Comparison of ENCODE assay signal across 17 cellular contexts in genomic region chr19:18309525-18310064, GRCh38. TPM values are rescaled to one million over a fixed set of nuclear protein-coding genes. Genes with fewer than 3 reads are reported as not detected.
DNase-seq lines count a peak whose midpoint lies in the region; ATAC-seq, FAIRE-seq and TF ChIP-seq lines count a peak whose summit lies in the region.
"Had no signal": no experiment of that assay in that cellular context is flagged by ENCODE, and none has a peak within 500 bp of the region (broad histone marks: within the 10 kb centered on the region; RNA-seq: fewer than 3 reads in every experiment).

No MANE protein-coding gene starts in this region.

- H3K9me3 ChIP-seq in right cardiac atrium (ENCODE audit: control insufficient read depth, low read length) (no peaks in the 10 kb centered on the region), duodenal mucosa (ENCODE audit: control insufficient read depth in 1 of 2, low read length in 2 of 2) (no peaks in the 10 kb centered on the region), trophoblast cell (ENCODE audit: insufficient read depth, low read depth, low read length) (no peaks in the 10 kb centered on the region)
- H3K9me3 ChIP-seq: SJCRH30 had no signal

- ATAC-seq in right cardiac atrium = no peak
- no peak for ATAC-seq in Right ventricle myocardium inferior

- H4K12ac ChIP-seq in trophoblast cell (ENCODE audit: low read depth, low read length) = no peak overlapping the region

- no peak overlapping the region for H2AFZ ChIP-seq in trophoblast cell (ENCODE audit: insufficient read depth, low read length, poor library complexity)

- H4K91ac ChIP-seq in trophoblast cell (ENCODE audit: low read depth, low read length) = no peak overlapping the region

- H3K23ac ChIP-seq in trophoblast cell (ENCODE audit: low read length) = no peak overlapping the region

- no peak overlapping the region for H3K14ac ChIP-seq in trophoblast cell (ENCODE audit: low read length)

- in situ Hi-C loops in GM18951 (cut with MboI; ENCODE audit: low sequenced_read_pairs, unreplicated experiment) = no loop called here

- H3K4me2 ChIP-seq in trophoblast cell (ENCODE audit: low read length) = no peak overlapping the region

- H3K4me3 ChIP-seq in right cardiac atrium (ENCODE audit: low read length) (no peak overlapping the region), duodenal mucosa (ENCODE audit: low read depth in 1 of 2, low read length in 2 of 2) (no peak overlapping the region), trophoblast cell (ENCODE audit: low read depth, low read length) (no peak overlapping the region)
- H3K4me3 ChIP-seq: SJCRH30 had no signal

- H3K79me1 ChIP-seq in trophoblast cell (ENCODE audit: low read length) = peaks cover 9% of the 10 kb centered on the region

- 93% methylated on average over 33 of the region's 33 CpGs for WGBS in right cardiac atrium
- WGBS in trophoblast cell (ENCODE audit: extremely low coverage, insufficient coverage, insufficient read length) = no CpG with 5 or more reads among the region's 33 CpGs

- H4K8ac ChIP-seq in trophoblast cell (ENCODE audit: low read depth, low read length) = no peak overlapping the region

- no peak overlapping the region for H2BK120ac ChIP-seq in trophoblast cell (ENCODE audit: insufficient read depth, low read length, poor library complexity)

- H3K36me3 ChIP-seq in duodenal mucosa (ENCODE audit: control insufficient read depth in 1 of 2, insufficient read depth in 2 of 2, low read length in 2 of 2) = peaks cover 9 to 44% of the 10 kb centered on the region in 2 donors
- peaks cover 79% of the 10 kb centered on the region in 2 experiments for H3K36me3 ChIP-seq in trophoblast cell (ENCODE audit: control insufficient read depth in 1 of 2, insufficient read depth in 2 of 2, low read length in 2 of 2)

- no peak overlapping the region for H2BK5ac ChIP-seq in trophoblast cell (ENCODE audit: low read depth, low read length, poor library complexity)

- peaks cover 2% of the 10 kb centered on the region for H3K79me2 ChIP-seq in trophoblast cell (ENCODE audit: control insufficient read depth, insufficient read depth, low read length, poor library complexity)

- peak overlapping the region; percentile 38 to 60 for H3K9ac ChIP-seq in duodenal mucosa (ENCODE audit: low read depth in 1 of 2, low read length in 2 of 2)
- H3K9ac ChIP-seq in trophoblast cell (ENCODE audit: low read length) = no peak overlapping the region

- intact Hi-C loops in right cardiac atrium (cut with DNase I) (no loop called here), Right ventricle myocardium inferior (cut with DNase I) (no loop called here)

- H2BK12ac ChIP-seq in trophoblast cell (ENCODE audit: low read length) = no peak overlapping the region

- TF ChIP-seq POLR2A in GM18951 (IDR thresholded peaks at IDR 0.05; ENCODE audit: extremely low read depth, insufficient read depth, insufficient read length) = peak; percentile 20

- peak in 2 of 3 donors; percentile 33 to 55 for DNase-seq in right cardiac atrium
- DNase-seq in Right ventricle myocardium inferior (ENCODE audit: missing footprints) = no peak
- no peak for DNase-seq in COR-L47 (lab: John Stamatoyannopoulos, UW)
- DNase-seq in trophoblast cell = no peak
- DNase-seq in GM19239 (ENCODE audit: insufficient read length, low spot score) = no peak
- DNase-seq: Calu3; NCI-H1417 treated with DMSO at 0.1 percent for 48 hours; NCI-H1930; NCI-H446; NK-92 treated with Interleukin-12 subunit alpha and Interleukin-12 subunit beta, amount 100 ng/mL, for 24 hours; OCI-M1; RPMI8226; SJCRH30 had no signal

- H3K27ac ChIP-seq in right cardiac atrium (ENCODE audit: low read length) (no peak overlapping the region), duodenal mucosa (ENCODE audit: low read depth, low read length) (peak overlapping the region; percentile 73), trophoblast cell (ENCODE audit: low read depth, low read length) (no peak overlapping the region)
- H3K27ac ChIP-seq: SJCRH30 had no signal

- H3K27me3 ChIP-seq in right cardiac atrium (ENCODE audit: control insufficient read depth, insufficient read depth) (no peaks in the 10 kb centered on the region), duodenal mucosa (ENCODE audit: control insufficient read depth in 1 of 2, insufficient read depth in 2 of 2, low read length in 2 of 2) (no peaks in the 10 kb centered on the region), trophoblast cell (ENCODE audit: insufficient read depth, low read length) (no peaks in the 10 kb centered on the region)
- H3K27me3 ChIP-seq: SJCRH30 had no signal

- H3K4me1 ChIP-seq in right cardiac atrium (ENCODE audit: control insufficient read depth, insufficient read depth, low read length) (no peaks in the 10 kb centered on the region), duodenal mucosa (ENCODE audit: control insufficient read depth in 1 of 2, insufficient read depth in 2 of 2, low read length in 2 of 2) (peaks cover 46 to 47% of the 10 kb centered on the region in 2 donors), trophoblast cell (ENCODE audit: control insufficient read depth in 1 of 2, insufficient read depth in 2 of 2, low read length in 2 of 2) (peaks cover 9% of the 10 kb centered on the region in 2 experiments)

- H2AK5ac ChIP-seq in trophoblast cell (ENCODE audit: low read length) = no peak overlapping the region

- no peak overlapping the region for H3K18ac ChIP-seq in trophoblast cell (ENCODE audit: low read length)

- FAIRE-seq in GM19239 (lab: Jason Lieb, UNC) = no peak
- FAIRE-seq: H54 had no signal

- H3K4ac ChIP-seq in trophoblast cell (ENCODE audit: low read depth, low read length) = no peak overlapping the region

RNA-seq across cellular contexts. Expression of gene LSM4, which starts 13.3 kb away (rescaled TPM):
- total RNA-seq in right cardiac atrium (10 to 100 TPM; 55.6 to 77.2 (median 64.8) TPM), Right ventricle myocardium inferior (106 TPM)
- 131 TPM for polyA plus RNA-seq in right cardiac atrium
- polyA plus RNA-seq in trophoblast cell (2013) = 216 and 223 TPM in 2 replicates

RNA-seq across cellular contexts. Expression of gene JUND, which starts 28.2 kb away (rescaled TPM):
- 100 to 1,000 TPM; 117 to 229 (median 122) TPM for total RNA-seq in right cardiac atrium
- 233 TPM for polyA plus RNA-seq in right cardiac atrium
- 113 TPM for total RNA-seq in Right ventricle myocardium inferior
- polyA plus RNA-seq in trophoblast cell (2013) = 224 and 256 TPM in 2 replicates

RNA-seq across cellular contexts. Expression of gene PGPEP1, which starts 30.8 kb away (rescaled TPM):
- 10 to 100 TPM; 31.3 to 42.0 (median 35.0) TPM for total RNA-seq in right cardiac atrium
- polyA plus RNA-seq in right cardiac atrium = 17.4 TPM
- total RNA-seq in Right ventricle myocardium inferior = 29.3 TPM
- 46.5 and 56.5 TPM in 2 replicates for polyA plus RNA-seq in trophoblast cell (2013)

RNA-seq across cellular contexts. Expression of gene IQCN, which starts 35.3 kb away (rescaled TPM):
- total RNA-seq in right cardiac atrium = 1 to 10 TPM in 2 of 4 donors, under 1 TPM in 2; 0.65 to 1.4 (median 1.1) TPM
- 5.3 TPM for polyA plus RNA-seq in right cardiac atrium
- 0.43 TPM for total RNA-seq in Right ventricle myocardium inferior
- polyA plus RNA-seq in trophoblast cell (2013) = 1.7 and 1.8 TPM in 2 replicates
- total RNA-seq: HT1080 had no signal

Comparison
In these comparisons a context has a peak if more than half of its experiments do, and no peak if none do; other contexts are left out.
1. DNase-seq: peak in right cardiac atrium (2 of 3); none in Right ventricle myocardium inferior (single experiment), COR-L47 (single experiment), trophoblast cell (0 of 2) and GM19239 (single experiment).